ENCODE assay signal across 12 cellular contexts in the genomic region with DNA sequence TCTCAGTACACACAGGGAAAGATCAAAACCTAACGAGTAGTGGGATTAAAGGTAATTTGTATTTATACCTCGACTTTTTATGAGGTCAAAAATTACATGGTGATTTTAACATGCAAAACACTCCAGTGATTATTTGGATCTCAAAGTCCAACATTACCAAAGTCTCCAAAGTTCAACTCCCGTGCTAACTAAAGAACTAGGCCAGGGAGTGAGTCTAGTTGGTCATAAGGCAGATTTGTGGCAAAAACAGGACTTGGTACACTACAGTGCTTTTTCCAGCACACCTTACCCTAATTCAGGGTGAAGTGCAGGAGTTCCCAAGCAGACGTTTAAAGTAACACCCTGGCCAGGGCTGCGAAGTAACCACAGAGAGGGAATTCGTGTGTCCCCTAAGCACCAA. TPM values are rescaled to one million over a fixed set of nuclear protein-coding genes. Genes with fewer than 3 reads are reported as not detected.
A peak's percentile ranks its signal among the peaks of the same experiment; 100 is the strongest.
DNase-seq lines count a peak whose midpoint lies in the region; ATAC-seq and TF ChIP-seq lines count a peak whose summit lies in the region.
"Had no signal": no experiment of that assay in that cellular context is flagged by ENCODE, and none has a peak within 500 bp of the region (broad histone marks: within the 10 kb centered on the region; RNA-seq: fewer than 3 reads in every experiment).

No MANE protein-coding gene starts in this region.

- peak overlapping the region; percentile 85 for H3K4me2 ChIP-seq in hepatocyte

- H3K36me3 Mint-ChIP-seq in activated naive CD4-positive, alpha-beta T cell treated with anti-CD3 and anti-CD28 coated beads for 36 hours (ENCODE audit: low read depth): peaks cover 28% of the 10 kb centered on the region
- H3K36me3 Mint-ChIP-seq in WTC11: peaks cover 20% of the 10 kb centered on the region
- H3K36me3 Mint-ChIP-seq in stimulated activated naive B cell treated with anti-CD40 and anti-IgM and Interleukin-4, amounts not matched to agents 10 μg/mL and 1 μg/mL and 100 μg/mL, for 72 hours: peaks cover 8 to 25% of the 10 kb centered on the region in 2 donors

- peak overlapping the region; percentile 94 for H3K4me3 Mint-ChIP-seq in activated naive CD4-positive, alpha-beta T cell treated with anti-CD3 and anti-CD28 coated beads for 36 hours
- peak overlapping the region; percentile 96 for H3K4me3 Mint-ChIP-seq in WTC11
- H3K4me3 Mint-ChIP-seq in stimulated activated naive B cell treated with anti-CD40 and anti-IgM and Interleukin-4, amounts not matched to agents 10 μg/mL and 1 μg/mL and 100 μg/mL, for 72 hours: peak overlapping the region; percentile 69 to 91

- H3K9me3 ChIP-seq in hepatocyte (ENCODE audit: low read depth): no peaks in the 10 kb centered on the region

- intact Hi-C loops in activated naive CD4-positive, alpha-beta T cell treated with anti-CD3 and anti-CD28 coated beads for 36 hours (cut with micrococcal nuclease): loop anchor here (5.0 kb wide), 2 partner anchors 380 to 390 kb away; a partner anchor contains a TSS

- POLR2A ChIA-PET in WTC11 (lab: Charles Lee): no interaction called here

- H3K4me1 Mint-ChIP-seq in activated naive CD4-positive, alpha-beta T cell treated with anti-CD3 and anti-CD28 coated beads for 36 hours (ENCODE audit: low read depth): peaks cover 48% of the 10 kb centered on the region
- H3K4me1 Mint-ChIP-seq in WTC11: peaks cover 10% of the 10 kb centered on the region
- peaks cover 6 to 23% of the 10 kb centered on the region in 2 donors for H3K4me1 Mint-ChIP-seq in stimulated activated naive B cell treated with anti-CD40 and anti-IgM and Interleukin-4, amounts not matched to agents 10 μg/mL and 1 μg/mL and 100 μg/mL, for 72 hours

- CTCF ChIA-PET in activated naive CD4-positive, alpha-beta T cell treated with anti-CD3 and anti-CD28 coated beads for 36 hours (lab: Charles Lee): no interaction called here
- CTCF ChIA-PET in WTC11 (lab: Charles Lee): interaction anchor here (2.4 kb wide), 1 partner anchor 14 kb away, joined by 24 read pairs; a partner anchor contains a TSS

- peaks cover 21% of the 10 kb centered on the region for H3K27me3 Mint-ChIP-seq in activated naive CD4-positive, alpha-beta T cell treated with anti-CD3 and anti-CD28 coated beads for 36 hours (ENCODE audit: low read depth)
- peaks cover 29% of the 10 kb centered on the region for H3K27me3 Mint-ChIP-seq in WTC11 (ENCODE audit: low read depth)
- H3K27me3 Mint-ChIP-seq in stimulated activated naive B cell treated with anti-CD40 and anti-IgM and Interleukin-4, amounts not matched to agents 10 μg/mL and 1 μg/mL and 100 μg/mL, for 72 hours: peaks cover 15 to 16% of the 10 kb centered on the region in 2 donors

- H3K27ac Mint-ChIP-seq in activated naive CD4-positive, alpha-beta T cell treated with anti-CD3 and anti-CD28 coated beads for 36 hours: peak overlapping the region; percentile 51
- H3K27ac Mint-ChIP-seq in WTC11: peak overlapping the region; percentile 29; the same call in 1 of the 2 replicates
- H3K27ac Mint-ChIP-seq in stimulated activated naive B cell treated with anti-CD40 and anti-IgM and Interleukin-4, amounts not matched to agents 10 μg/mL and 1 μg/mL and 100 μg/mL, for 72 hours: no peak overlapping the region

- peaks cover 14% of the 10 kb centered on the region for H3K27me3 ChIP-seq in hepatocyte

- H3K79me2 ChIP-seq in hepatocyte: peaks cover 39% of the 10 kb centered on the region

- ATAC-seq in WTC11: no peak
- no peak for ATAC-seq in stimulated activated naive B cell treated with anti-CD40 and anti-IgM and Interleukin-4, amounts not matched to agents 10 μg/mL and 1 μg/mL and 100 μg/mL, for 72 hours (replicated peaks)
- ATAC-seq in GM18520 (IDR thresholded peaks at IDR 0.05; ENCODE audit: unreplicated experiment): no peak

- H3K9me3 Mint-ChIP-seq in activated naive CD4-positive, alpha-beta T cell treated with anti-CD3 and anti-CD28 coated beads for 36 hours: no peaks in the 10 kb centered on the region
- H3K9me3 Mint-ChIP-seq in WTC11: no peaks in the 10 kb centered on the region
- H3K9me3 Mint-ChIP-seq in stimulated activated naive B cell treated with anti-CD40 and anti-IgM and Interleukin-4, amounts not matched to agents 10 μg/mL and 1 μg/mL and 100 μg/mL, for 72 hours: no peaks in the 10 kb centered on the region

- H3K4me1 ChIP-seq in hepatocyte (ENCODE audit: insufficient read depth): peaks cover 14% of the 10 kb centered on the region

- TF ChIP-seq CTCF in WTC11 (IDR thresholded peaks at IDR 0.05) (no peak), hepatocyte (IDR thresholded peaks at IDR 0.05; ENCODE audit: poor library complexity) (no peak)

- no peaks in the 10 kb centered on the region for H3K9me2 ChIP-seq in hepatocyte (replicated peaks; ENCODE audit: insufficient read depth)

- H3K36me3 ChIP-seq in hepatocyte (replicated peaks; ENCODE audit: insufficient read depth, low read depth): no peaks in the 10 kb centered on the region

- DNase-seq in activated naive CD4-positive, alpha-beta T cell treated with anti-CD3 and anti-CD28 coated beads for 36 hours: no peak
- no peak for DNase-seq in activated naive CD4-positive, alpha-beta T cell (lab: John Stamatoyannopoulos, UW)
- no peak for DNase-seq in WTC11 (ENCODE audit: low spot score)
- no peak for DNase-seq in hepatocyte (ENCODE audit: low spot score)
- no peak for DNase-seq in stimulated activated naive B cell treated with anti-CD40 and anti-IgM and Interleukin-4, amounts not matched to agents 10 μg/mL and 1 μg/mL and 100 μg/mL, for 72 hours
- no peak for DNase-seq in globus pallidus (ENCODE audit: low spot score)
- DNase-seq in stimulated activated naive CD4-positive, alpha-beta T cell (lab: John Stamatoyannopoulos, UW): no peak
- DNase-seq: C1 segment of cervical spinal cord, left cardiac atrium, NCI-H345 had no signal

- WGBS in hepatocyte (ENCODE audit: low lambda C conversion rate, missing lambda C conversion rate): 85% methylated on average over 6 of the region's 6 CpGs

- H3K4me3 ChIP-seq in hepatocyte: no peak overlapping the region

- H2AFZ ChIP-seq in hepatocyte: no peak overlapping the region

- H3K27ac ChIP-seq in hepatocyte: no peak overlapping the region

- no peaks in the 10 kb centered on the region for H4K20me1 ChIP-seq in hepatocyte (ENCODE audit: insufficient read depth, poor library complexity, severe bottlenecking)

TF ChIP-seq in WTC11, 78 proteins besides CTCF, POLR2A, EP300 and RAD21 (continues in another document):
- TF ChIP-seq KAT7 (CRISPR knock-in tag; IDR thresholded peaks at IDR 0.05; ENCODE audit: borderline replicate concordance) (no peak), ZNF219 (CRISPR knock-in tag; IDR thresholded peaks at IDR 0.05; ENCODE audit: borderline replicate concordance) (no peak), ZBTB21 (CRISPR knock-in tag; IDR thresholded peaks at IDR 0.05; ENCODE audit: borderline replicate concordance) (no peak), ATF1 (CRISPR knock-in tag; IDR thresholded peaks at IDR 0.05) (no peak), ZNF671 (CRISPR knock-in tag; IDR thresholded peaks at IDR 0.05) (no peak), NFATC4 (CRISPR knock-in tag; IDR thresholded peaks at IDR 0.05) (no peak), FOXJ3 (CRISPR knock-in tag; IDR thresholded peaks at IDR 0.05; ENCODE audit: borderline replicate concordance) (no peak), ZNF423 (CRISPR knock-in tag; IDR thresholded peaks at IDR 0.05) (no peak), MXD4 (CRISPR knock-in tag; IDR thresholded peaks at IDR 0.05; ENCODE audit: borderline replicate concordance) (no peak), FOXK1 (CRISPR knock-in tag; IDR thresholded peaks at IDR 0.05) (no peak), SMAD3 (CRISPR knock-in tag; IDR thresholded peaks at IDR 0.05; ENCODE audit: borderline replicate concordance) (no peak), NR3C1 (CRISPR knock-in tag; conservative IDR thresholded peaks at IDR 0.05; ENCODE audit: low read depth) (no peak), JUN (CRISPR knock-in tag; IDR thresholded peaks at IDR 0.05) (no peak), ZNF232 (CRISPR knock-in tag; IDR thresholded peaks at IDR 0.05) (no peak)
- TF ChIP-seq, protein P1, sequence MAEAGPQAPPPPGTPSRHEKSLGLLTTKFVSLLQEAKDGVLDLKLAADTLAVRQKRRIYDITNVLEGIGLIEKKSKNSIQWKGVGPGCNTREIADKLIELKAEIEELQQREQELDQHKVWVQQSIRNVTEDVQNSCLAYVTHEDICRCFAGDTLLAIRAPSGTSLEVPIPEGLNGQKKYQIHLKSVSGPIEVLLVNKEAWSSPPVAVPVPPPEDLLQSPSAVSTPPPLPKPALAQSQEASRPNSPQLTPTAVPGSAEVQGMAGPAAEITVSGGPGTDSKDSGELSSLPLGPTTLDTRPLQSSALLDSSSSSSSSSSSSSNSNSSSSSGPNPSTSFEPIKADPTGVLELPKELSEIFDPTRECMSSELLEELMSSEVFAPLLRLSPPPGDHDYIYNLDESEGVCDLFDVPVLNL (CRISPR knock-in tag; IDR thresholded peaks at IDR 0.05; ENCODE audit: borderline replicate concordance, low read depth): no peak
- TF ChIP-seq, protein P2, sequence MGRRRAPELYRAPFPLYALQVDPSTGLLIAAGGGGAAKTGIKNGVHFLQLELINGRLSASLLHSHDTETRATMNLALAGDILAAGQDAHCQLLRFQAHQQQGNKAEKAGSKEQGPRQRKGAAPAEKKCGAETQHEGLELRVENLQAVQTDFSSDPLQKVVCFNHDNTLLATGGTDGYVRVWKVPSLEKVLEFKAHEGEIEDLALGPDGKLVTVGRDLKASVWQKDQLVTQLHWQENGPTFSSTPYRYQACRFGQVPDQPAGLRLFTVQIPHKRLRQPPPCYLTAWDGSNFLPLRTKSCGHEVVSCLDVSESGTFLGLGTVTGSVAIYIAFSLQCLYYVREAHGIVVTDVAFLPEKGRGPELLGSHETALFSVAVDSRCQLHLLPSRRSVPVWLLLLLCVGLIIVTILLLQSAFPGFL (CRISPR knock-in tag; IDR thresholded peaks at IDR 0.05; ENCODE audit: borderline replicate concordance): no peak

RNA-seq across cellular contexts. Expression of a gene that starts 1.1 kb away (rescaled TPM):
- 10 to 100 TPM; 14.9 to 18.5 TPM for total RNA-seq in activated naive CD4-positive, alpha-beta T cell treated with anti-CD3 and anti-CD28 coated beads for 36 hours
- total RNA-seq in WTC11 (2021): 16.3 to 18.8 TPM (median 18.6 TPM) in 3 replicates
- 14.1 and 17.5 TPM in 2 replicates for total RNA-seq in hepatocyte
- 7.3 and 11.3 TPM in 2 replicates for polyA plus RNA-seq in hepatocyte

RNA-seq across cellular contexts. Expression of a gene that starts 2.4 kb away (rescaled TPM):
- not detected for total RNA-seq in activated naive CD4-positive, alpha-beta T cell treated with anti-CD3 and anti-CD28 coated beads for 36 hours
- total RNA-seq in WTC11 (2021) (17.5 to 20.5 TPM (median 20.4 TPM) in 3 replicates), hepatocyte (0.48 and 0.80 TPM in 2 replicates)
- polyA plus RNA-seq in hepatocyte: 0.87 TPM in 1 of 2 replicates, not detected in the other
- total RNA-seq: subcutaneous adipose tissue had no signal

RNA-seq across cellular contexts. Expression of a gene that starts 14.4 kb away (rescaled TPM):
- 10 to 100 TPM; 10.2 to 11.7 TPM for total RNA-seq in activated naive CD4-positive, alpha-beta T cell treated with anti-CD3 and anti-CD28 coated beads for 36 hours
- total RNA-seq in WTC11 (2021) (8.0 to 8.1 TPM (median 8.1 TPM) in 3 replicates), hepatocyte (4.1 and 5.7 TPM in 2 replicates)
- polyA plus RNA-seq in hepatocyte: 4.3 and 5.4 TPM in 2 replicates

RNA-seq across cellular contexts. Expression of a gene that starts 44.0 kb away (rescaled TPM):
- total RNA-seq in activated naive CD4-positive, alpha-beta T cell treated with anti-CD3 and anti-CD28 coated beads for 36 hours: not detected
- not detected in 3 replicates for total RNA-seq in WTC11 (2021)
- total RNA-seq in hepatocyte: not detected in 2 replicates
- polyA plus RNA-seq in hepatocyte: 0.04 TPM in 1 of 2 replicates, not detected in the other
- total RNA-seq: subcutaneous adipose tissue had no signal

Comparison
In these comparisons a context has a peak if more than half of its experiments do, and no peak if none do; other contexts are left out.
1. RNA of a gene that starts 2.4 kb away (total RNA-seq): 17.5 to 20.5 TPM in WTC11; 0.48 to 0.80 TPM in hepatocyte and not detected in activated naive CD4-positive, alpha-beta T cell treated with anti-CD3 and anti-CD28 coated beads for 36 hours; every median in the first group is over 10 times any median in the second.
2. Peak in every context shown above with its lines, with median percentiles within 50 percentile points of each other: H3K4me3 Mint-ChIP-seq.